ENCODE assay signal across 8 cellular contexts in the genomic region with DNA sequence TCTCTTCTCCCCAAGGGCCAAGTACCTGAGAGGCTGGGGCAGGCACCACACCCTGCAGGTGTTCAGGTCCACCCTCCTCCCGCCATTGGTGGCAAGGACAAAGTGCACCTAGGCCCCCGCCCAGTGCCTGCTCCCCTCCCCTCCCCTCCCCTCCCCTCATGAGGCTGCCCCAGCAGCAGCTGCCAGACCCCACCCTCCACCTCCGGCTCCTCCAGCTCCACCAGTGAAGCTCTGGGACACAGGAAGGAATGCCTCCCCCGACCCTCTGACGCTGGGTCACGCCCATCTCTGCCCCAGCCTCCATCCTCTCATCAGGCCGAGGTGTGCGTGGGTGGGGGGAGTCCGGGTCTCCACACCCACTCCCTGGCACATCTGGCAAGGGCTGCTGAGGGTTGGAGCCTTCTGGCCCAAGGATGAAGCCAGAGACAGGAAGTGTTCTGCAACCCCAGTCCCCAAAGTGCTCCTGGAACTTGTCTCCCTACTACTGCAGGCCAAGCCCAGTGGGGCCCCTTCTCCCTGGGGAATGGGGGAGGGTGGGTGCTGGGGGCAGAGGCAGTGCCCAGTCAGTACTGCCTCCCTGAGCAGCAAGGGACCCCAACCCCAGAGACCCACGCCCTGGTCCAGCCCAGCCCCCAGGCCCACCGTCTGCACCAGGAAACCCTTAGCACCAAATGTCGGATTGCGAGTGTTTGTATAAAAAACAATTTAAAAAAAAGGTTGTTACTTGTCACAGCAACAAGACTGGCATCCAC. TPM values are rescaled to one million over a fixed set of nuclear protein-coding genes. Genes with fewer than 3 reads are reported as not detected.
A peak's percentile ranks its signal among the peaks of the same experiment; 100 is the strongest.
DNase-seq lines count a peak whose midpoint lies in the region; ATAC-seq, FAIRE-seq and TF ChIP-seq lines count a peak whose summit lies in the region.

No MANE protein-coding gene starts in this region.

- peaks cover 39% of the 10 kb centered on the region for H3K4me1 ChIP-seq in CD4-positive, alpha-beta memory T cell (ENCODE audit: insufficient read depth, low read length)
- peaks cover 48% of the 10 kb centered on the region for H3K4me1 ChIP-seq in HepG2 (ENCODE audit: insufficient read depth, low read length)
- H3K4me1 ChIP-seq in upper lobe of left lung, result peaks cover 32 to 44% (median 35%) of the 10 kb centered on the region in 4 donors

- ATAC-seq in activated T-helper 17 cell treated with anti-CD3 and anti-CD28 coated beads, Interleukin-2, amount 50 U/mL, for 72 hours (replicated peaks), result peak; percentile 5
- ATAC-seq in HepG2 (peak; percentile 5), upper lobe of left lung (ENCODE audit: low FRiP score in 2 of 2) (no peak), HG02981 (IDR thresholded peaks at IDR 0.05; ENCODE audit: unreplicated experiment) (no peak)

- TF ChIP-seq POLR2A in HepG2 (IDR thresholded peaks at IDR 0.05; ENCODE audit: insufficient read depth in 1 of 2, low read depth in 2 of 2, low read length in 2 of 2) (no peak), upper lobe of left lung (IDR thresholded peaks at IDR 0.05) (no peak)

- peak overlapping the region in 5 of 8 donors; percentile 8 to 84 (median 62) for H3K4me3 Mint-ChIP-seq in CD4-positive, alpha-beta memory T cell
- peak overlapping the region; percentile 81 for H3K4me3 Mint-ChIP-seq in activated T-helper 17 cell treated with anti-CD3 and anti-CD28 coated beads, Interleukin-2, amount 50 U/mL, for 72 hours
- no peak overlapping the region for H3K4me3 Mint-ChIP-seq in immature natural killer cell

- peaks cover 21% of the 10 kb centered on the region for H4K20me1 ChIP-seq in HepG2 (ENCODE audit: insufficient read depth, low read length)

- DNase-seq in CD4-positive, alpha-beta memory T cell, result peak in 1 of 5 donors; percentile 53
- DNase-seq in LNCaP clone FGC (ENCODE audit: low read depth) (no peak), HepG2 (ENCODE audit: low spot score) (peak; percentile 59), upper lobe of left lung (peak in 1 of 2 donors; percentile 59), immature natural killer cell (no peak), cortex of kidney (lab: John Stamatoyannopoulos, UW) (no peak)

- peaks cover 0 to 15% of the 10 kb centered on the region in 2 donors for H3K36me3 Mint-ChIP-seq in CD4-positive, alpha-beta memory T cell
- H3K36me3 Mint-ChIP-seq in activated T-helper 17 cell treated with anti-CD3 and anti-CD28 coated beads, Interleukin-2, amount 50 U/mL, for 72 hours (ENCODE audit: low read depth), result peaks cover 8% of the 10 kb centered on the region
- no peaks in the 10 kb centered on the region for H3K36me3 Mint-ChIP-seq in immature natural killer cell

- H3K4me3 ChIP-seq in CD4-positive, alpha-beta memory T cell (ENCODE audit: low read length in 2 of 2), result peak overlapping the region in 1 of 2 donors; percentile 48
- H3K4me3 ChIP-seq in LNCaP clone FGC (ENCODE audit: low read depth, low read length) (peak overlapping the region; percentile 90), HepG2 (replicated peaks in 1 of 3; ENCODE audit: insufficient read depth in 1 of 3, low read depth in 2 of 3, low read length in 3 of 3) (peak overlapping the region; percentile 61 to 100 (median 80); a peak in 5 of 6 replicates), upper lobe of left lung (no peak overlapping the region)

- TF ChIP-seq EP300 in HepG2 (IDR thresholded peaks at IDR 0.05; ENCODE audit: low read depth in 2 of 2, low read length in 2 of 2) (no peak; a peak in 1 of 4 replicates), HepG2 (CRISPR knock-in tag; IDR thresholded peaks at IDR 0.05; ENCODE audit: borderline replicate concordance) (no peak), upper lobe of left lung (IDR thresholded peaks at IDR 0.05) (no peak)

- no peaks in the 10 kb centered on the region for H3K36me3 ChIP-seq in CD4-positive, alpha-beta memory T cell (ENCODE audit: insufficient read depth, low read length)
- H3K36me3 ChIP-seq in HepG2 (replicated peaks in 1 of 2; ENCODE audit: control insufficient read depth in 1 of 2, insufficient read depth in 2 of 2, low read length in 2 of 2), result peaks cover 28 to 34% of the 10 kb centered on the region in 2 experiments; a peak in 4 of 5 replicates
- peaks cover 0 to 40% (median 25%) of the 10 kb centered on the region in 4 donors for H3K36me3 ChIP-seq in upper lobe of left lung

- POLR2A ChIA-PET in CD4-positive, alpha-beta memory T cell (lab: Charles Lee; ENCODE audit: partially characterized antibody), result interaction anchor here (1.0 to 4.5 kb wide), 8 partner anchors 10 to 437 kb away, joined by 3 to 31 read pairs (median 10); partner anchors contain the start of genes DNAJC5, PPDPF, PRPF6 and SAMD10
- POLR2A ChIA-PET in HepG2 (lab: Yijun Ruan, JAX), result interaction anchor here (1.0 to 4.0 kb wide), 22 partner anchors 10 to 420 kb away, joined by 3 to 78 read pairs (median 8); partner anchors contain the start of genes ARFRP1, HELZ2, LKAAEAR1 and PRPF6

- peak overlapping the region; percentile 35 for H2AFZ ChIP-seq in HepG2 (ENCODE audit: low read length)

- no TSS peak for BruUV-seq in HepG2 (replicated peaks; lab: Mats Ljungman, UMichigan)

- intact Hi-C loops in CD4-positive, alpha-beta memory T cell (cut with micrococcal nuclease), result loop anchor here (5.0 kb wide), 1 partner anchor 221 kb away; the partner anchor contains the start of genes LIME1 and SLC2A4RG
- intact Hi-C loops in HepG2 (cut with micrococcal nuclease; ENCODE audit: unreplicated experiment), result loop anchor here (1.0 kb wide), 1 partner anchor 12 kb away; no protein-coding TSS in a partner anchor

- H3K4me2 ChIP-seq in HepG2 (ENCODE audit: low read depth, low read length), result peak overlapping the region; percentile 95

- peaks cover 9 to 39% (median 28%) of the 10 kb centered on the region in 4 donors for H3K4me1 Mint-ChIP-seq in CD4-positive, alpha-beta memory T cell
- H3K4me1 Mint-ChIP-seq in activated T-helper 17 cell treated with anti-CD3 and anti-CD28 coated beads, Interleukin-2, amount 50 U/mL, for 72 hours, result peaks cover 12% of the 10 kb centered on the region
- H3K4me1 Mint-ChIP-seq in immature natural killer cell, result peaks cover 14 to 19% of the 10 kb centered on the region in 2 donors

- in situ Hi-C loops in HepG2 (cut with HindIII; ENCODE audit: extremely low pct_ligation_motif_present, low pct_unique_long_range_greater_than_20kb), result no loop called here

- CTCF ChIA-PET in CD4-positive, alpha-beta memory T cell (lab: Charles Lee; ENCODE audit: partially characterized antibody), result interaction anchor here (2.0 kb wide), 1 partner anchor 22 kb away, joined by 10 read pairs; the partner anchor contains the start of genes PRPF6 and SAMD10
- CTCF ChIA-PET in HepG2 (lab: Yijun Ruan, JAX; ENCODE audit: low intra/inter-chr PET ratio, low total read pairs), result no interaction called here

- peak overlapping the region; percentile 62 for H3K27ac ChIP-seq in CD4-positive, alpha-beta memory T cell (ENCODE audit: low read depth, low read length)
- peak overlapping the region; percentile 83 for H3K27ac ChIP-seq in HepG2 (ENCODE audit: extremely low read length, insufficient read depth, low read length)
- peak overlapping the region in 3 of 4 donors; percentile 10 to 65 (median 60) for H3K27ac ChIP-seq in upper lobe of left lung

- 44% methylated on average over 13 of the region's 13 CpGs for WGBS in HepG2 (ENCODE audit: low lambda C conversion rate)
- WGBS in upper lobe of left lung, 2 donors, result 52 to 84% methylated on average over 5 to 12 of the region's 13 CpGs

- H3K9me3 Mint-ChIP-seq in CD4-positive, alpha-beta memory T cell, result peaks cover 0 to 2% (median 0%) of the 10 kb centered on the region in 8 donors
- no peaks in the 10 kb centered on the region for H3K9me3 Mint-ChIP-seq in activated T-helper 17 cell treated with anti-CD3 and anti-CD28 coated beads, Interleukin-2, amount 50 U/mL, for 72 hours
- H3K9me3 Mint-ChIP-seq in immature natural killer cell, result no peaks in the 10 kb centered on the region

- no peaks in the 10 kb centered on the region for H3K27me3 ChIP-seq in CD4-positive, alpha-beta memory T cell (ENCODE audit: insufficient read depth, low read length)
- no peaks in the 10 kb centered on the region for H3K27me3 ChIP-seq in HepG2 (ENCODE audit: control insufficient read depth in 1 of 2, insufficient read depth in 2 of 2, low read length in 2 of 2)
- no peaks in the 10 kb centered on the region for H3K27me3 ChIP-seq in upper lobe of left lung

- no peak for TF ChIP-seq RAD21 in HepG2 (CRISPR knock-in tag; IDR thresholded peaks at IDR 0.05)

- no peak for FAIRE-seq in HepG2 (lab: Jason Lieb, UNC)

- H3K9me3 ChIP-seq in CD4-positive, alpha-beta memory T cell (ENCODE audit: control insufficient read depth in 1 of 2, low read length in 2 of 2), result no peaks in the 10 kb centered on the region
- H3K9me3 ChIP-seq in HepG2 (ENCODE audit: low read length), result no peaks in the 10 kb centered on the region
- no peaks in the 10 kb centered on the region for H3K9me3 ChIP-seq in upper lobe of left lung

- peaks cover 27% of the 10 kb centered on the region for H3K79me2 ChIP-seq in HepG2 (ENCODE audit: insufficient read depth, low read length)

- peak overlapping the region; percentile 83; the same call in 1 of the 2 replicates for H3K9ac ChIP-seq in HepG2 (ENCODE audit: insufficient read depth, low read depth, low read length)

- no peak for TF ChIP-seq CTCF in LNCaP clone FGC (IDR thresholded peaks at IDR 0.05; ENCODE audit: control insufficient read depth, extremely low read depth, insufficient read depth)
- TF ChIP-seq CTCF in HepG2 (CRISPR knock-in tag; IDR thresholded peaks at IDR 0.05), result no peak
- TF ChIP-seq CTCF in upper lobe of left lung (IDR thresholded peaks at IDR 0.05), result no peak

- H3K27me3 Mint-ChIP-seq in CD4-positive, alpha-beta memory T cell, result no peaks in the 10 kb centered on the region
- H3K27me3 Mint-ChIP-seq in activated T-helper 17 cell treated with anti-CD3 and anti-CD28 coated beads, Interleukin-2, amount 50 U/mL, for 72 hours, result no peaks in the 10 kb centered on the region
- H3K27me3 Mint-ChIP-seq in immature natural killer cell (ENCODE audit: low read depth in 3 of 3), result peaks cover 2 to 8% (median 5%) of the 10 kb centered on the region in 3 donors

- H3K27ac Mint-ChIP-seq in CD4-positive, alpha-beta memory T cell, result peak overlapping the region in 6 of 7 donors; percentile 27 to 90 (median 80)
- peak overlapping the region; percentile 90 for H3K27ac Mint-ChIP-seq in activated T-helper 17 cell treated with anti-CD3 and anti-CD28 coated beads, Interleukin-2, amount 50 U/mL, for 72 hours
- H3K27ac Mint-ChIP-seq in immature natural killer cell, result no peak overlapping the region

RNA-seq across cellular contexts. Expression of gene UCKL1, which starts 1.6 kb away (rescaled TPM):
- 10 to 100 TPM; 53.7 to 55.1 TPM for total RNA-seq in CD4-positive, alpha-beta memory T cell
- polyA plus RNA-seq in CD4-positive, alpha-beta memory T cell, result 10 to 100 TPM; 26.2 to 31.8 TPM
- total RNA-seq in activated T-helper 17 cell treated with anti-CD3 and anti-CD28 coated beads, Interleukin-2, amount 50 U/mL, for 72 hours, result 10 to 100 TPM; 27.5 to 36.2 TPM
- total RNA-seq in HepG2 (2016; rRNA removed; fragmentation: Illumina TruSeq; extraction: Trizol) (48.0 and 50.2 TPM in 2 replicates), upper lobe of left lung (100 to 1,000 TPM in 1 of 6 donors, 10 to 100 TPM in 5; 23.0 to 103 (median 37.3) TPM)
- total RNA-seq in HepG2 (2016; cell fraction: cytosol; rRNA removed; fragmentation: Illumina TruSeq; extraction: Trizol; ENCODE audit: low read depth), result 15.0 and 16.7 TPM in 2 replicates
- 43.5 and 50.1 TPM in 2 replicates for total RNA-seq in HepG2 (2016; cell fraction: insoluble cytoplasmic fraction; rRNA removed; fragmentation: Illumina TruSeq; extraction: Trizol)
- 24.1 and 25.5 TPM in 2 replicates for total RNA-seq in HepG2 (2016; cell fraction: membrane; rRNA removed; fragmentation: Illumina TruSeq; extraction: Trizol)
- 48.6 and 53.0 TPM in 2 replicates for total RNA-seq in HepG2 (2016; cell fraction: nucleus; rRNA removed; fragmentation: Illumina TruSeq; extraction: Trizol)
- polyA plus RNA-seq in HepG2 (2011; rRNA removed) (126 and 168 TPM in 2 replicates), immature natural killer cell (10 to 100 TPM; 19.3 to 35.5 (median 30.8) TPM)
- polyA plus RNA-seq in HepG2 (2011; cell fraction: cytosol; rRNA removed), result 98.0 and 129 TPM in 2 replicates
- polyA plus RNA-seq in HepG2 (2011; cell fraction: nucleus; rRNA removed), result 680 and 852 TPM in 2 replicates
- 77.7 and 89.9 TPM in 2 replicates for polyA plus RNA-seq in HepG2 (2012)
- 10.6 and 11.6 TPM in 2 replicates for polyA plus RNA-seq in HepG2 (2016; cell fraction: cytosol; fragmentation: Illumina TruSeq; extraction: Trizol; ENCODE audit: low read depth)
- polyA plus RNA-seq in HepG2 (2016; cell fraction: insoluble cytoplasmic fraction; fragmentation: Illumina TruSeq; extraction: Trizol; ENCODE audit: low read depth), result 45.9 and 52.5 TPM in 2 replicates
- polyA plus RNA-seq in HepG2 (2016; cell fraction: membrane; fragmentation: Illumina TruSeq; extraction: Trizol; ENCODE audit: low read depth), result 15.4 and 15.7 TPM in 2 replicates
- 207 and 220 TPM in 2 replicates for polyA plus RNA-seq in HepG2 (2016; cell fraction: nucleus; fragmentation: Illumina TruSeq; extraction: Trizol; ENCODE audit: insufficient read depth, low read depth)
- polyA minus RNA-seq in HepG2 (2011; rRNA and poly(A)+ RNA removed; ENCODE audit: low replicate concordance), result 43.6 and 139 TPM in 2 replicates
- polyA minus RNA-seq in HepG2 (2011; cell fraction: cytosol; rRNA and poly(A)+ RNA removed), result 37.0 and 42.5 TPM in 2 replicates
- 80.1 and 85.5 TPM in 2 replicates for polyA minus RNA-seq in HepG2 (2011; cell fraction: nucleus; rRNA and poly(A)+ RNA removed)

RNA-seq across cellular contexts. Expression of gene ZNF512B, which starts 11.9 kb away (rescaled TPM):
- total RNA-seq in CD4-positive, alpha-beta memory T cell, result 10 to 100 TPM; 20.7 to 22.0 TPM
- 1 to 10 TPM in 1 of 2 donors, under 1 TPM in 1; 0.20 to 1.7 TPM for polyA plus RNA-seq in CD4-positive, alpha-beta memory T cell
- 10 to 100 TPM; 13.9 to 21.3 TPM for total RNA-seq in activated T-helper 17 cell treated with anti-CD3 and anti-CD28 coated beads, Interleukin-2, amount 50 U/mL, for 72 hours
- 22.0 and 30.6 TPM in 2 replicates for total RNA-seq in HepG2 (2016; rRNA removed; fragmentation: Illumina TruSeq; extraction: Trizol)
- 2.9 and 3.3 TPM in 2 replicates for total RNA-seq in HepG2 (2016; cell fraction: cytosol; rRNA removed; fragmentation: Illumina TruSeq; extraction: Trizol; ENCODE audit: low read depth)
- total RNA-seq in HepG2 (2016; cell fraction: insoluble cytoplasmic fraction; rRNA removed; fragmentation: Illumina TruSeq; extraction: Trizol), result 19.4 and 31.9 TPM in 2 replicates
- total RNA-seq in HepG2 (2016; cell fraction: membrane; rRNA removed; fragmentation: Illumina TruSeq; extraction: Trizol), result 12.6 and 13.7 TPM in 2 replicates
- 28.0 and 32.8 TPM in 2 replicates for total RNA-seq in HepG2 (2016; cell fraction: nucleus; rRNA removed; fragmentation: Illumina TruSeq; extraction: Trizol)
- 11.5 and 16.4 TPM in 2 replicates for polyA plus RNA-seq in HepG2 (2011; rRNA removed)
- polyA plus RNA-seq in HepG2 (2011; cell fraction: cytosol; rRNA removed), result 9.0 and 12.7 TPM in 2 replicates
- polyA plus RNA-seq in HepG2 (2011; cell fraction: nucleus; rRNA removed), result 106 and 141 TPM in 2 replicates
- polyA plus RNA-seq in HepG2 (2012), result 23.5 and 23.8 TPM in 2 replicates
- polyA plus RNA-seq in HepG2 (2016; cell fraction: cytosol; fragmentation: Illumina TruSeq; extraction: Trizol; ENCODE audit: low read depth), result 2.1 and 2.2 TPM in 2 replicates
- 23.5 and 28.8 TPM in 2 replicates for polyA plus RNA-seq in HepG2 (2016; cell fraction: insoluble cytoplasmic fraction; fragmentation: Illumina TruSeq; extraction: Trizol; ENCODE audit: low read depth)
- polyA plus RNA-seq in HepG2 (2016; cell fraction: membrane; fragmentation: Illumina TruSeq; extraction: Trizol; ENCODE audit: low read depth), result 8.1 and 9.6 TPM in 2 replicates
- polyA plus RNA-seq in HepG2 (2016; cell fraction: nucleus; fragmentation: Illumina TruSeq; extraction: Trizol; ENCODE audit: insufficient read depth, low read depth), result 109 and 115 TPM in 2 replicates
- 5.2 and 21.4 TPM in 2 replicates for polyA minus RNA-seq in HepG2 (2011; rRNA and poly(A)+ RNA removed; ENCODE audit: low replicate concordance)
- 14.0 and 14.8 TPM in 2 replicates for polyA minus RNA-seq in HepG2 (2011; cell fraction: cytosol; rRNA and poly(A)+ RNA removed)
- polyA minus RNA-seq in HepG2 (2011; cell fraction: nucleus; rRNA and poly(A)+ RNA removed), result 13.6 and 13.9 TPM in 2 replicates
- 10 to 100 TPM; 10.8 to 22.0 (median 16.3) TPM for total RNA-seq in upper lobe of left lung
- polyA plus RNA-seq in immature natural killer cell, result under 1 TPM in 2 of 3 donors, not detected in 1; 0.36 to 0.63 TPM

RNA-seq across cellular contexts. Expression of gene SAMD10, which starts 21.6 kb away (rescaled TPM):
- total RNA-seq in CD4-positive, alpha-beta memory T cell, result 1 to 10 TPM; 7.4 to 7.5 TPM
- 10 to 100 TPM in 1 of 2 donors, 1 to 10 TPM in 1; 9.7 to 13.0 TPM for polyA plus RNA-seq in CD4-positive, alpha-beta memory T cell
- total RNA-seq in activated T-helper 17 cell treated with anti-CD3 and anti-CD28 coated beads, Interleukin-2, amount 50 U/mL, for 72 hours, result 10 to 100 TPM; 21.4 to 32.7 TPM
- total RNA-seq in HepG2 (2016; rRNA removed; fragmentation: Illumina TruSeq; extraction: Trizol), result 5.1 and 6.1 TPM in 2 replicates
- total RNA-seq in HepG2 (2016; cell fraction: cytosol; rRNA removed; fragmentation: Illumina TruSeq; extraction: Trizol; ENCODE audit: low read depth), result 3.8 and 3.9 TPM in 2 replicates
- 4.7 and 6.8 TPM in 2 replicates for total RNA-seq in HepG2 (2016; cell fraction: insoluble cytoplasmic fraction; rRNA removed; fragmentation: Illumina TruSeq; extraction: Trizol)
- total RNA-seq in HepG2 (2016; cell fraction: membrane; rRNA removed; fragmentation: Illumina TruSeq; extraction: Trizol), result 7.9 and 9.1 TPM in 2 replicates
- total RNA-seq in HepG2 (2016; cell fraction: nucleus; rRNA removed; fragmentation: Illumina TruSeq; extraction: Trizol), result 5.9 and 6.0 TPM in 2 replicates
- polyA plus RNA-seq in HepG2 (2011; rRNA removed), result 11.0 and 11.8 TPM in 2 replicates
- 5.2 and 8.8 TPM in 2 replicates for polyA plus RNA-seq in HepG2 (2011; cell fraction: cytosol; rRNA removed)
- 51.4 and 63.7 TPM in 2 replicates for polyA plus RNA-seq in HepG2 (2011; cell fraction: nucleus; rRNA removed)
- 6.2 and 8.9 TPM in 2 replicates for polyA plus RNA-seq in HepG2 (2012)
- polyA plus RNA-seq in HepG2 (2016; cell fraction: cytosol; fragmentation: Illumina TruSeq; extraction: Trizol; ENCODE audit: low read depth), result 8.7 and 9.1 TPM in 2 replicates
- 8.4 and 12.7 TPM in 2 replicates for polyA plus RNA-seq in HepG2 (2016; cell fraction: insoluble cytoplasmic fraction; fragmentation: Illumina TruSeq; extraction: Trizol; ENCODE audit: low read depth)
- polyA plus RNA-seq in HepG2 (2016; cell fraction: membrane; fragmentation: Illumina TruSeq; extraction: Trizol; ENCODE audit: low read depth), result 15.2 and 15.4 TPM in 2 replicates
- 20.5 and 24.8 TPM in 2 replicates for polyA plus RNA-seq in HepG2 (2016; cell fraction: nucleus; fragmentation: Illumina TruSeq; extraction: Trizol; ENCODE audit: insufficient read depth, low read depth)
- 3.7 and 5.9 TPM in 2 replicates for polyA minus RNA-seq in HepG2 (2011; rRNA and poly(A)+ RNA removed; ENCODE audit: low replicate concordance)
- polyA minus RNA-seq in HepG2 (2011; cell fraction: cytosol; rRNA and poly(A)+ RNA removed), result 4.8 and 6.0 TPM in 2 replicates
- 3.3 and 4.0 TPM in 2 replicates for polyA minus RNA-seq in HepG2 (2011; cell fraction: nucleus; rRNA and poly(A)+ RNA removed)
- 1 to 10 TPM; 2.6 to 7.2 (median 4.7) TPM for total RNA-seq in upper lobe of left lung
- polyA plus RNA-seq in immature natural killer cell, result 10 to 100 TPM in 1 of 3 donors, 1 to 10 TPM in 2; 6.5 to 13.2 (median 8.5) TPM

RNA-seq across cellular contexts. Expression of gene PRPF6, which starts 23.1 kb away (rescaled TPM):
- 10 to 100 TPM; 86.4 to 88.7 TPM for total RNA-seq in CD4-positive, alpha-beta memory T cell
- polyA plus RNA-seq in CD4-positive, alpha-beta memory T cell, result 100 to 1,000 TPM in 1 of 2 donors, 10 to 100 TPM in 1; 63.8 to 101 TPM
- total RNA-seq in activated T-helper 17 cell treated with anti-CD3 and anti-CD28 coated beads, Interleukin-2, amount 50 U/mL, for 72 hours, result 10 to 100 TPM; 88.5 to 97.4 TPM
- total RNA-seq in HepG2 (2016; rRNA removed; fragmentation: Illumina TruSeq; extraction: Trizol) (101 and 127 TPM in 2 replicates), upper lobe of left lung (100 to 1,000 TPM in 1 of 6 donors, 10 to 100 TPM in 5; 60.5 to 113 (median 68.0) TPM)
- total RNA-seq in HepG2 (2016; cell fraction: cytosol; rRNA removed; fragmentation: Illumina TruSeq; extraction: Trizol; ENCODE audit: low read depth), result 28.1 and 30.5 TPM in 2 replicates
- 101 and 116 TPM in 2 replicates for total RNA-seq in HepG2 (2016; cell fraction: insoluble cytoplasmic fraction; rRNA removed; fragmentation: Illumina TruSeq; extraction: Trizol)
- total RNA-seq in HepG2 (2016; cell fraction: membrane; rRNA removed; fragmentation: Illumina TruSeq; extraction: Trizol), result 51.1 and 54.9 TPM in 2 replicates
- total RNA-seq in HepG2 (2016; cell fraction: nucleus; rRNA removed; fragmentation: Illumina TruSeq; extraction: Trizol), result 68.1 and 77.4 TPM in 2 replicates
- polyA plus RNA-seq in HepG2 (2011; rRNA removed) (63.7 and 65.3 TPM in 2 replicates), immature natural killer cell (10 to 100 TPM; 52.6 to 94.4 (median 63.1) TPM)
- 58.9 and 67.6 TPM in 2 replicates for polyA plus RNA-seq in HepG2 (2011; cell fraction: cytosol; rRNA removed)
- polyA plus RNA-seq in HepG2 (2011; cell fraction: nucleus; rRNA removed), result 82.2 and 84.5 TPM in 2 replicates
- 79.5 and 80.7 TPM in 2 replicates for polyA plus RNA-seq in HepG2 (2012)
- polyA plus RNA-seq in HepG2 (2016; cell fraction: cytosol; fragmentation: Illumina TruSeq; extraction: Trizol; ENCODE audit: low read depth), result 41.2 and 42.1 TPM in 2 replicates
- polyA plus RNA-seq in HepG2 (2016; cell fraction: insoluble cytoplasmic fraction; fragmentation: Illumina TruSeq; extraction: Trizol; ENCODE audit: low read depth), result 130 and 149 TPM in 2 replicates
- 56.1 and 60.4 TPM in 2 replicates for polyA plus RNA-seq in HepG2 (2016; cell fraction: membrane; fragmentation: Illumina TruSeq; extraction: Trizol; ENCODE audit: low read depth)
- 122 TPM in 2 replicates for polyA plus RNA-seq in HepG2 (2016; cell fraction: nucleus; fragmentation: Illumina TruSeq; extraction: Trizol; ENCODE audit: insufficient read depth, low read depth)
- polyA minus RNA-seq in HepG2 (2011; rRNA and poly(A)+ RNA removed; ENCODE audit: low replicate concordance), result 50.1 and 75.7 TPM in 2 replicates
- 46.1 and 51.9 TPM in 2 replicates for polyA minus RNA-seq in HepG2 (2011; cell fraction: cytosol; rRNA and poly(A)+ RNA removed)
- polyA minus RNA-seq in HepG2 (2011; cell fraction: nucleus; rRNA and poly(A)+ RNA removed), result 44.4 and 50.5 TPM in 2 replicates

Comparison
In these comparisons a context has a peak if more than half of its experiments do, and no peak if none do; other contexts are left out.
1. H3K4me3 ChIP-seq: peak in LNCaP clone FGC (single experiment) and HepG2 (3 of 3); none in upper lobe of left lung (0 of 4).
2. H3K27ac Mint-ChIP-seq: peak in CD4-positive, alpha-beta memory T cell (6 of 7) and activated T-helper 17 cell treated with anti-CD3 and anti-CD28 coated beads, Interleukin-2, amount 50 U/mL, for 72 hours (single experiment); none in immature natural killer cell (0 of 6).
3. H3K4me3 Mint-ChIP-seq: peak in CD4-positive, alpha-beta memory T cell (5 of 8) and activated T-helper 17 cell treated with anti-CD3 and anti-CD28 coated beads, Interleukin-2, amount 50 U/mL, for 72 hours (single experiment); none in immature natural killer cell (0 of 5).
4. ATAC-seq: peak in activated T-helper 17 cell treated with anti-CD3 and anti-CD28 coated beads, Interleukin-2, amount 50 U/mL, for 72 hours (single experiment) and HepG2 (single experiment); none in upper lobe of left lung (0 of 2) and HG02981 (single experiment).
5. Peak in every context shown above with its lines, with median percentiles within 50 percentile points of each other: H3K27ac ChIP-seq.